ENCODE assay signal across 8 cellular contexts in the genomic region with DNA sequence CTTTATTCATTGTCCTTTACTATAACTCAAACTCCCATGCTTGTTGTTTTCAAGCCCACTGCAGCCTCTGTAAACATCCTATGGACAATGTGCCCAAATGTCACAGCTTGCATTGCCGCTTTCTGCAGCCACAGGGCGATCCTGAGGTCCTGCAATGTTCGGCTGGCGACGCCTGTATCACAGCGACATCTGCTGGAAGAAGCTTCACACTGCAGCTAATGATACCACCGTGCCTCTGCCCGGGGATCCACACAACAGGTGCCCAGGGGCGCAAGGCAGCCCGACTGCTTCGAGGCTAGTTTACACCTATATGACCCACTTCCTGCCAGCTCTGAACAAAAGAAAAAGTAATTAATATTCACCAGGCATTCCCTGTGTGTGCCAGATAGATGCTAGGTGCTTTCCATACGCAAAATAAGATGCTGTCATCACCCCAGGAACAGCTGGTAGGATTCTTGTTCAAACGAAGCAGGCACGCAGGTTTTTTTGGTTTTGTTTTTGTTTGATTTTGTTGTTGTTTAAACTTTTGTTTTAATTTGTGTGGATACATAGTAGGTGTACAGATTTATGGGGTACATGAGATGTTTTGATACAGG.
DNase-seq lines count a peak whose midpoint lies in the region; ATAC-seq, FAIRE-seq and TF ChIP-seq lines count a peak whose summit lies in the region.

No MANE protein-coding gene starts in this region.

- no peaks in the 10 kb centered on the region for H3K4me1 Mint-ChIP-seq in astrocyte (ENCODE audit: low read depth, unreplicated experiment)

- no peaks in the 10 kb centered on the region for H3F3A ChIP-seq in smooth muscle cell (ENCODE audit: low read depth)

- H3K4me2 ChIP-seq in astrocyte (ENCODE audit: low read length), result no peak overlapping the region
- H3K4me2 ChIP-seq in smooth muscle cell, result no peak overlapping the region

- no peaks in the 10 kb centered on the region for H4K20me1 ChIP-seq in astrocyte (ENCODE audit: insufficient read depth, low read length)
- H4K20me1 ChIP-seq in smooth muscle cell (ENCODE audit: low read depth), result no peaks in the 10 kb centered on the region

- peaks cover 2% of the 10 kb centered on the region for H3K9me3 Mint-ChIP-seq in astrocyte (ENCODE audit: unreplicated experiment)

- no peak overlapping the region for H3K9ac ChIP-seq in astrocyte (ENCODE audit: low read length)
- H3K9ac ChIP-seq in smooth muscle cell (ENCODE audit: low read depth), result no peak overlapping the region

- H3K27me3 ChIP-seq in astrocyte (ENCODE audit: insufficient read depth, low read length) (no peaks in the 10 kb centered on the region), smooth muscle cell (ENCODE audit: low read depth) (peaks cover 39% of the 10 kb centered on the region)

- H3K36me3 ChIP-seq in astrocyte (ENCODE audit: insufficient read depth, low read length) (no peaks in the 10 kb centered on the region), smooth muscle cell (ENCODE audit: low read depth) (no peaks in the 10 kb centered on the region)

- peaks cover 26% of the 10 kb centered on the region for H3K27me3 Mint-ChIP-seq in astrocyte (ENCODE audit: low read depth, unreplicated experiment)

- no peaks in the 10 kb centered on the region for H3K4me1 ChIP-seq in astrocyte (ENCODE audit: insufficient read depth, low read length)
- no peaks in the 10 kb centered on the region for H3K4me1 ChIP-seq in smooth muscle cell (ENCODE audit: low read depth)

- H3K9me3 ChIP-seq in astrocyte (ENCODE audit: insufficient read depth, low read depth, low read length) (peaks cover 3% of the 10 kb centered on the region), smooth muscle cell (replicated peaks; ENCODE audit: low read depth) (no peaks in the 10 kb centered on the region)

- peak; percentile 97 for ATAC-seq in HG02642 (IDR thresholded peaks at IDR 0.05; ENCODE audit: poor library complexity, unreplicated experiment)

- no peaks in the 10 kb centered on the region for H3K36me3 Mint-ChIP-seq in astrocyte (ENCODE audit: low read depth, unreplicated experiment)

- H3K4me3 ChIP-seq in NB4 (ENCODE audit: low read depth, low read length), result no peak overlapping the region
- H3K4me3 ChIP-seq in astrocyte (ENCODE audit: insufficient read depth, low read depth, low read length), result no peak overlapping the region
- no peak overlapping the region for H3K4me3 ChIP-seq in smooth muscle cell

- FAIRE-seq in astrocyte (lab: Jason Lieb, UNC), result peak; percentile 76

- H3K27ac ChIP-seq in astrocyte (ENCODE audit: low read depth, low read length), result no peak overlapping the region
- H3K27ac ChIP-seq in smooth muscle cell (ENCODE audit: low read depth), result no peak overlapping the region

- H3K4me3 Mint-ChIP-seq in astrocyte (ENCODE audit: unreplicated experiment), result no peak overlapping the region

- peak; percentile 95 for TF ChIP-seq CTCF in NB4 (IDR thresholded peaks at IDR 0.05; ENCODE audit: low read depth, low read length)
- peak; percentile 95 for TF ChIP-seq CTCF in astrocyte (IDR thresholded peaks at IDR 0.05; ENCODE audit: insufficient read depth, low read depth, low read length)
- TF ChIP-seq CTCF in smooth muscle cell (IDR thresholded peaks at IDR 0.05; ENCODE audit: borderline replicate concordance, insufficient read depth, poor library complexity, severe bottlenecking), result peak; percentile 98

- 18% methylated on average over 14 of the region's 14 CpGs for WGBS in smooth muscle cell (ENCODE audit: low lambda C conversion rate)

- H3K27ac Mint-ChIP-seq in astrocyte (ENCODE audit: unreplicated experiment), result no peak overlapping the region

- H2AFZ ChIP-seq in astrocyte (ENCODE audit: low read depth, low read length), result no peak overlapping the region
- H2AFZ ChIP-seq in smooth muscle cell (ENCODE audit: low read depth), result no peak overlapping the region

- H3K79me2 ChIP-seq in astrocyte (ENCODE audit: insufficient read depth, low read length) (no peaks in the 10 kb centered on the region), smooth muscle cell (ENCODE audit: low read depth) (no peaks in the 10 kb centered on the region)

- no peak for TF ChIP-seq POLR2A in NB4 (IDR thresholded peaks at IDR 0.05; ENCODE audit: extremely low read depth, insufficient read length)

- peak; percentile 36 for DNase-seq in activated gamma-delta T cell treated with Interleukin-2 at 50 U/mL for 16 hours
- DNase-seq in activated gamma-delta T cell (lab: John Stamatoyannopoulos, UW), result no peak
- peak; percentile 77 for DNase-seq in NB4 (ENCODE audit: low read depth)
- peak in 4 of 5 donors; percentile 13 to 49 (median 25) for DNase-seq in T-helper 1 cell
- peak; percentile 18 for DNase-seq in astrocyte (ENCODE audit: low read depth)
- DNase-seq in hypothalamus (lab: John Stamatoyannopoulos, UW), result peak in 46 of 51 donors; percentile 6 to 81 (median 51)
- peak; percentile 27 for DNase-seq in smooth muscle cell (lab: John Stamatoyannopoulos, UW; ENCODE audit: unreplicated experiment)
